In genomic region chr19:17868669-17869068, GRCh38 we compare ENCODE assay signal across 20 cellular contexts. TPM values are rescaled to one million over a fixed set of nuclear protein-coding genes. Genes with fewer than 3 reads are reported as not detected.
DNase-seq lines count a peak whose midpoint lies in the region; ATAC-seq, FAIRE-seq and TF ChIP-seq lines count a peak whose summit lies in the region.
"Had no signal": no experiment of that assay in that cellular context is flagged by ENCODE, and none has a peak within 500 bp of the region (broad histone marks: within the 10 kb centered on the region; RNA-seq: fewer than 3 reads in every experiment).

No MANE protein-coding gene starts in this region.

- H3K36me3 Mint-ChIP-seq in activated T-cell treated with anti-CD3 and anti-CD28 coated beads, Interleukin-2, amount 50 U/mL, for 24 hours (ENCODE audit: low read depth): peaks cover 22% of the 10 kb centered on the region

- H3K4me1 Mint-ChIP-seq in activated T-cell treated with anti-CD3 and anti-CD28 coated beads, Interleukin-2, amount 50 U/mL, for 24 hours (ENCODE audit: low read depth): peaks cover 29% of the 10 kb centered on the region

- no peak for ATAC-seq in GM19023 (IDR thresholded peaks at IDR 0.05; ENCODE audit: unreplicated experiment)

- peak overlapping the region; percentile 45; the same call in 1 of the 2 replicates for H4K8ac ChIP-seq in H1 (ENCODE audit: extremely low read depth, insufficient read depth, low read length)

- DNase-seq in activated T-cell treated with anti-CD3 and anti-CD28 coated beads, Interleukin-2, amount 50 U/mL, for 24 hours: no peak
- DNase-seq in activated T-cell treated with anti-CD3 and anti-CD28 coated beads for 4 hours: no peak
- peak in 1 of 2 experiments; percentile 49 for DNase-seq in H1 (ENCODE audit: low read depth in 1 of 2, low spot score in 2 of 2)
- DNase-seq in osteoblast (ENCODE audit: insufficient read length, low spot score, missing footprints): peak; percentile 47
- DNase-seq in NCI-H1092 treated with DMSO at 0.1 percent for 48 hours (lab: John Stamatoyannopoulos, UW): no peak
- DNase-seq in coronary artery (ENCODE audit: low spot score): no peak
- DNase-seq: 8988T; BE2C; Calu3; CD4-positive, alpha-beta T cell; DMS79; GM23248; HFFc6; Karpas-422; MG63; NCI-H1092; NCI-H510A treated with DMSO at 0.1 percent for 48 hours; NCI-H82 had no signal

- H3K56ac ChIP-seq in H1 (replicated peaks; ENCODE audit: insufficient read length, low read depth, low read length): peak overlapping the region; percentile 33

- H3K9me3 Mint-ChIP-seq in activated T-cell treated with anti-CD3 and anti-CD28 coated beads, Interleukin-2, amount 50 U/mL, for 24 hours: no peaks in the 10 kb centered on the region
- H3K9me3 Mint-ChIP-seq: CD4-positive, alpha-beta T cell; HFFc6 had no signal

- H3K4me3 ChIP-seq in HUES48 (ENCODE audit: low read depth, low read length) (no peak overlapping the region), H1 (ENCODE audit: extremely low read depth in 1 of 4, insufficient read depth in 2 of 4, low read depth in 3 of 4, low read length in 4 of 4) (no peak overlapping the region), osteoblast (ENCODE audit: insufficient read depth, low read length) (no peak overlapping the region), coronary artery (no peak overlapping the region)
- H3K4me3 ChIP-seq: GM23248, MG63 had no signal

- no peak for TF ChIP-seq RAD21 in H1 (IDR thresholded peaks at IDR 0.05 in 1 of 2, conservative IDR thresholded peaks at IDR 0.05 in 1 of 2; ENCODE audit: low read depth in 2 of 2, low read length in 2 of 2)

- H2AK5ac ChIP-seq in H1 (ENCODE audit: low read depth, low read length): peak overlapping the region; percentile 82; the same call in 1 of the 2 replicates

- no peak for TF ChIP-seq POLR2A in H1 (IDR thresholded peaks at IDR 0.05; ENCODE audit: control extremely low read depth in 1 of 2, low read depth in 2 of 2, low read length in 2 of 2)

- H3K36me3 ChIP-seq in HUES48 (ENCODE audit: control insufficient read depth, insufficient read depth, low read length) (peaks cover 9% of the 10 kb centered on the region), H1 (ENCODE audit: control insufficient read depth in 2 of 4, insufficient read depth in 4 of 4, low read length in 3 of 4) (peaks cover 8 to 18% (median 10%) of the 10 kb centered on the region in 4 experiments), osteoblast (ENCODE audit: insufficient read depth, low read length) (peaks cover 10% of the 10 kb centered on the region)

- no peak overlapping the region for H2AFZ ChIP-seq in H1 (ENCODE audit: low read length)
- no peak overlapping the region for H2AFZ ChIP-seq in osteoblast (ENCODE audit: low read length)
- H2AFZ ChIP-seq: GM23248 had no signal

- H2BK12ac ChIP-seq in H1 (ENCODE audit: low read depth, low read length): peak overlapping the region; percentile 90; the same call in 1 of the 2 replicates

- H4K5ac ChIP-seq in H1 (ENCODE audit: insufficient read length, low read depth, low read length): peak overlapping the region; percentile 28

- H3K18ac ChIP-seq in H1 (ENCODE audit: extremely low read depth, low read length): peak overlapping the region; percentile 93

- peak overlapping the region; percentile 46; the same call in 1 of the 2 replicates for H2BK15ac ChIP-seq in H1 (ENCODE audit: low read length)

- H3K27ac Mint-ChIP-seq in activated T-cell treated with anti-CD3 and anti-CD28 coated beads, Interleukin-2, amount 50 U/mL, for 24 hours: peak overlapping the region; percentile 72
- H3K27ac Mint-ChIP-seq: CD4-positive, alpha-beta T cell; HFFc6 had no signal

- no peaks in the 10 kb centered on the region for H3K79me1 ChIP-seq in H1 (ENCODE audit: low read depth, low read length)

- H3K4ac ChIP-seq in H1 (replicated peaks; ENCODE audit: insufficient read length, low read depth, low read length): peak overlapping the region; percentile 54

- H3K4me2 ChIP-seq in H1 (ENCODE audit: insufficient read depth in 1 of 2, low read depth in 2 of 2, low read length in 2 of 2) (peak overlapping the region; percentile 4 to 6; a peak in 1 of 4 replicates), osteoblast (ENCODE audit: insufficient read depth, low read length) (no peak overlapping the region)

- peak overlapping the region; percentile 75; the same call in 1 of the 2 replicates for H2BK5ac ChIP-seq in H1 (ENCODE audit: low read depth, low read length)

- peaks cover 7% of the 10 kb centered on the region; the same call in 1 of the 2 replicates for H3K23me2 ChIP-seq in H1 (ENCODE audit: low read depth, low read length)

- no peaks in the 10 kb centered on the region for H3K79me2 ChIP-seq in H1 (ENCODE audit: control insufficient read depth in 1 of 2, insufficient read depth in 2 of 2, low read length in 2 of 2)
- H3K79me2 ChIP-seq in osteoblast (ENCODE audit: insufficient read depth, low read length): no peaks in the 10 kb centered on the region

- no peak for TF ChIP-seq EP300 in H1 (IDR thresholded peaks at IDR 0.05; ENCODE audit: borderline replicate concordance in 1 of 2, low read depth in 2 of 2, low read length in 2 of 2)

- peak overlapping the region; percentile 98 for H2BK20ac ChIP-seq in H1 (ENCODE audit: low read length)

- H3K9ac ChIP-seq in HUES48 (ENCODE audit: low read depth, low read length) (no peak overlapping the region), H1 (replicated peaks in 1 of 4; ENCODE audit: extremely low read depth in 1 of 4, low read depth in 3 of 4, low read length in 3 of 4) (no peak overlapping the region; a peak in 1 of 7 replicates)
- H3K9ac ChIP-seq: GM23248 had no signal

- H3K9me3 ChIP-seq in HUES48 (ENCODE audit: control insufficient read depth, insufficient read depth, low read length) (no peaks in the 10 kb centered on the region), H1 (ENCODE audit: insufficient read depth in 2 of 2, low read depth in 1 of 2, low read length in 1 of 2) (no peaks in the 10 kb centered on the region; a peak in 1 of 4 replicates), osteoblast (ENCODE audit: low read depth, low read length) (no peaks in the 10 kb centered on the region)
- H3K9me3 ChIP-seq: BE2C, MG63 had no signal

- H3K27ac ChIP-seq in HUES48 (ENCODE audit: low read depth, low read length): peak overlapping the region; percentile 76
- H3K27ac ChIP-seq in H1 (ENCODE audit: low read depth, low read length): no peak overlapping the region
- no peak overlapping the region for H3K27ac ChIP-seq in osteoblast (ENCODE audit: low read depth, low read length)
- H3K27ac ChIP-seq in coronary artery: no peak overlapping the region
- H3K27ac ChIP-seq: GM23248 had no signal

- CTCF ChIA-PET in H1 (lab: Charles Lee; ENCODE audit: partially characterized antibody): interaction anchor here (0.8 to 5.4 kb wide), 5 partner anchors 15 to 127 kb away, joined by 3 to 105 read pairs (median 9); partner anchors contain the start of gene CCDC124

- H4K20me1 ChIP-seq in H1 (replicated peaks in 1 of 2; ENCODE audit: control insufficient read depth in 1 of 2, insufficient read depth in 2 of 2, low read length in 2 of 2): peaks cover 2 to 9% of the 10 kb centered on the region in 2 experiments
- peaks cover 12% of the 10 kb centered on the region for H4K20me1 ChIP-seq in osteoblast (ENCODE audit: insufficient read depth, low read length)

- peak overlapping the region; percentile 74 for H3K14ac ChIP-seq in H1 (ENCODE audit: insufficient read length)

- no peak overlapping the region for H2BK120ac ChIP-seq in H1 (replicated peaks; ENCODE audit: low read depth, low read length)

- peak overlapping the region; percentile 87 for H4K91ac ChIP-seq in H1 (replicated peaks; ENCODE audit: insufficient read length, low read length)

- 67% methylated on average over 6 of the region's 6 CpGs; no CpG with 5 or more reads in 1 of the 2 experiments for WGBS in H1 (ENCODE audit: extremely low coverage in 1 of 2, insufficient coverage in 1 of 2, insufficient read length in 1 of 2, insufficient replicate concordance in 2 of 2, low coverage in 1 of 2, low lambda C conversion rate in 2 of 2, missing lambda C conversion rate in 1 of 2), 2 experiments

- FAIRE-seq in H1 (lab: Jason Lieb, UNC): no peak

- H3K27me3 ChIP-seq in HUES48 (ENCODE audit: control insufficient read depth, insufficient read depth, low read length) (peaks cover 6% of the 10 kb centered on the region), H1 (replicated peaks in 1 of 4; ENCODE audit: control insufficient read depth in 3 of 4, extremely low read depth in 1 of 4, insufficient read depth in 3 of 4, low read length in 3 of 4) (peaks cover 0 to 9% (median 3%) of the 10 kb centered on the region in 4 experiments; a peak in 5 of 7 replicates), osteoblast (ENCODE audit: insufficient read depth, low read length) (peaks cover 52% of the 10 kb centered on the region)

- H3K4me1 ChIP-seq in HUES48 (ENCODE audit: control insufficient read depth, insufficient read depth, low read length) (peaks cover 10% of the 10 kb centered on the region; the same call in 1 of the 2 replicates), H1 (replicated peaks in 1 of 4; ENCODE audit: control insufficient read depth in 3 of 4, insufficient read depth in 4 of 4, low read length in 3 of 4) (peaks cover 0 to 14% (median 5%) of the 10 kb centered on the region in 4 experiments; a peak in 6 of 7 replicates), osteoblast (ENCODE audit: insufficient read depth, low read length) (no peaks in the 10 kb centered on the region)
- H3K4me1 ChIP-seq: BE2C had no signal

- H3K27me3 Mint-ChIP-seq in activated T-cell treated with anti-CD3 and anti-CD28 coated beads, Interleukin-2, amount 50 U/mL, for 24 hours: peaks cover 15% of the 10 kb centered on the region
- H3K27me3 Mint-ChIP-seq: CD4-positive, alpha-beta T cell had no signal

- no peak overlapping the region for H3K4me3 Mint-ChIP-seq in activated T-cell treated with anti-CD3 and anti-CD28 coated beads, Interleukin-2, amount 50 U/mL, for 24 hours
- H3K4me3 Mint-ChIP-seq: CD4-positive, alpha-beta T cell; HFFc6 had no signal

- H3K23ac ChIP-seq in H1 (ENCODE audit: insufficient read length): no peak overlapping the region

- POLR2A ChIA-PET in H1 (lab: Charles Lee; ENCODE audit: partially characterized antibody): interaction anchor here (0.6 to 20.2 kb wide), 6 partner anchors 8 to 1127 kb away, joined by 3 to 392 read pairs (median 3); partner anchors contain the start of genes CCDC124 and RPL18A

- no peak for TF ChIP-seq CTCF in H1 (IDR thresholded peaks at IDR 0.05; ENCODE audit: control extremely low read depth in 1 of 3, insufficient read depth in 1 of 3, low read depth in 1 of 3, low read length in 3 of 3)
- TF ChIP-seq CTCF in osteoblast (IDR thresholded peaks at IDR 0.05; ENCODE audit: extremely low read depth, low read depth, low read length): no peak
- no peak for TF ChIP-seq CTCF in coronary artery (IDR thresholded peaks at IDR 0.05)

RNA-seq across cellular contexts. Expression of gene SLC5A5, which starts 3.1 kb away (rescaled TPM):
- 1.2 and 1.5 TPM in 2 replicates for total RNA-seq in H1 (2021; fragmentation: NEBNext Ultra II Directional; extraction: Animal tissue kit (Norgen Biotek cat#: 25700))
- polyA plus RNA-seq in H1 (2011; rRNA removed): 1.8 and 2.2 TPM in 2 replicates
- 1.8 TPM for polyA plus RNA-seq in H1 (2011; cell fraction: cytosol; rRNA removed)
- 3.6 TPM for polyA plus RNA-seq in H1 (2011; cell fraction: nucleus; rRNA removed)
- polyA plus RNA-seq in H1 (2012, experiment 1 of 2): 0.98 to 2.3 TPM (median 1.7 TPM) in 4 replicates
- polyA plus RNA-seq in H1 (2012, experiment 2 of 2): 1.1 TPM
- 1.4 TPM for polyA plus RNA-seq in H1 (2013, experiment 1 of 2)
- 1.7 TPM for polyA plus RNA-seq in H1 (2013, experiment 2 of 2)
- polyA minus RNA-seq in H1 (2011; rRNA and poly(A)+ RNA removed): 1.4 and 1.9 TPM in 2 replicates
- 3.1 TPM for polyA minus RNA-seq in H1 (2011; cell fraction: cytosol; rRNA and poly(A)+ RNA removed)
- polyA minus RNA-seq in H1 (2011; cell fraction: nucleus; rRNA and poly(A)+ RNA removed): 2.7 TPM
- under 0.01 TPM in 2 replicates for total RNA-seq in osteoblast
- total RNA-seq: Calu3, GM23248, HFFc6 had no signal
- polyA plus RNA-seq: GM23248 had no signal

RNA-seq across cellular contexts. Expression of gene RPL18A, which starts 9.0 kb away (rescaled TPM):
- 2,749 and 2,894 TPM in 2 replicates for total RNA-seq in H1 (2021; fragmentation: NEBNext Ultra II Directional; extraction: Animal tissue kit (Norgen Biotek cat#: 25700))
- 3,938 and 5,258 TPM in 2 replicates for polyA plus RNA-seq in H1 (2011; rRNA removed)
- polyA plus RNA-seq in H1 (2011; cell fraction: cytosol; rRNA removed): 4,102 TPM
- 3,741 TPM for polyA plus RNA-seq in H1 (2011; cell fraction: nucleus; rRNA removed)
- polyA plus RNA-seq in H1 (2012, experiment 1 of 2): 2,900 to 4,037 TPM (median 3,755 TPM) in 4 replicates
- 5,025 TPM for polyA plus RNA-seq in H1 (2012, experiment 2 of 2)
- 2,492 TPM for polyA plus RNA-seq in H1 (2013, experiment 1 of 2)
- polyA plus RNA-seq in H1 (2013, experiment 2 of 2): 2,474 TPM
- polyA minus RNA-seq in H1 (2011; rRNA and poly(A)+ RNA removed): 555 and 636 TPM in 2 replicates
- 2,052 TPM for polyA minus RNA-seq in H1 (2011; cell fraction: cytosol; rRNA and poly(A)+ RNA removed)
- polyA minus RNA-seq in H1 (2011; cell fraction: nucleus; rRNA and poly(A)+ RNA removed): 752 TPM
- total RNA-seq in osteoblast: 786 and 869 TPM in 2 replicates

RNA-seq across cellular contexts. Expression of gene JAK3, which starts 20.9 kb away (rescaled TPM):
- 3.2 and 4.0 TPM in 2 replicates for total RNA-seq in H1 (2021; fragmentation: NEBNext Ultra II Directional; extraction: Animal tissue kit (Norgen Biotek cat#: 25700))
- 4.7 TPM in 2 replicates for polyA plus RNA-seq in H1 (2011; rRNA removed)
- 3.2 TPM for polyA plus RNA-seq in H1 (2011; cell fraction: cytosol; rRNA removed)
- 4.1 TPM for polyA plus RNA-seq in H1 (2011; cell fraction: nucleus; rRNA removed)
- polyA plus RNA-seq in H1 (2012, experiment 1 of 2): 2.1 to 3.0 TPM (median 2.5 TPM) in 4 replicates
- 1.9 TPM for polyA plus RNA-seq in H1 (2012, experiment 2 of 2)
- 3.3 TPM for polyA plus RNA-seq in H1 (2013, experiment 1 of 2)
- 3.3 TPM for polyA plus RNA-seq in H1 (2013, experiment 2 of 2)
- 3.8 and 4.4 TPM in 2 replicates for polyA minus RNA-seq in H1 (2011; rRNA and poly(A)+ RNA removed)
- 3.1 TPM for polyA minus RNA-seq in H1 (2011; cell fraction: cytosol; rRNA and poly(A)+ RNA removed)
- polyA minus RNA-seq in H1 (2011; cell fraction: nucleus; rRNA and poly(A)+ RNA removed): 2.7 TPM
- 1.8 and 2.4 TPM in 2 replicates for total RNA-seq in osteoblast
- total RNA-seq: Calu3 had no signal

RNA-seq across cellular contexts. Expression of gene INSL3, which starts 47.4 kb away (rescaled TPM):
- 0.41 and 1.2 TPM in 2 replicates for total RNA-seq in H1 (2021; fragmentation: NEBNext Ultra II Directional; extraction: Animal tissue kit (Norgen Biotek cat#: 25700))
- polyA plus RNA-seq in H1 (2011; rRNA removed): 1.1 and 1.5 TPM in 2 replicates
- polyA plus RNA-seq in H1 (2011; cell fraction: cytosol; rRNA removed): 0.44 TPM
- polyA plus RNA-seq in H1 (2011; cell fraction: nucleus; rRNA removed): 1.9 TPM
- 1.2 to 1.5 TPM (median 1.4 TPM) in 3 of 4 replicates, not detected in the other for polyA plus RNA-seq in H1 (2012, experiment 1 of 2)
- 1.00 TPM for polyA plus RNA-seq in H1 (2012, experiment 2 of 2)
- polyA plus RNA-seq in H1 (2013, experiment 1 of 2): 0.87 TPM
- 1.1 TPM for polyA plus RNA-seq in H1 (2013, experiment 2 of 2)
- 0.69 and 0.71 TPM in 2 replicates for polyA minus RNA-seq in H1 (2011; rRNA and poly(A)+ RNA removed)
- polyA minus RNA-seq in H1 (2011; cell fraction: cytosol; rRNA and poly(A)+ RNA removed): 1.8 TPM
- not detected for polyA minus RNA-seq in H1 (2011; cell fraction: nucleus; rRNA and poly(A)+ RNA removed)
- not detected in 2 replicates for total RNA-seq in osteoblast
- total RNA-seq: Calu3, GM23248, HFFc6 had no signal
- polyA plus RNA-seq: GM23248 had no signal
